9 cellular contexts compared by ENCODE assay signal in genomic region chr5:91212336-91213092, GRCh38.
A peak's percentile ranks its signal among the peaks of the same experiment; 100 is the strongest.
DNase-seq lines count a peak whose midpoint lies in the region; ATAC-seq and TF ChIP-seq lines count a peak whose summit lies in the region.
"Had no signal": no experiment of that assay in that cellular context is flagged by ENCODE, and none has a peak within 500 bp of the region (broad histone marks: within the 10 kb centered on the region; RNA-seq: fewer than 3 reads in every experiment).

No MANE protein-coding gene starts in this region.

- H3K4me1 Mint-ChIP-seq in CD8-positive, alpha-beta memory T cell, result no peaks in the 10 kb centered on the region

- no peaks in the 10 kb centered on the region for H3K27me3 ChIP-seq in CD8-positive, alpha-beta memory T cell (ENCODE audit: insufficient read depth, low read length, poor library complexity, severe bottlenecking)
- H3K27me3 ChIP-seq in RWPE2 (ENCODE audit: insufficient read depth, poor library complexity, severe bottlenecking), result no peaks in the 10 kb centered on the region
- H3K27me3 ChIP-seq in rectal smooth muscle tissue (ENCODE audit: control insufficient read depth, insufficient read depth, low read length), result no peaks in the 10 kb centered on the region

- peaks cover 4 to 20% of the 10 kb centered on the region in 2 donors for H3K27me3 Mint-ChIP-seq in CD8-positive, alpha-beta memory T cell

- DNase-seq in CD8-positive, alpha-beta memory T cell, result no peak
- DNase-seq in RWPE2 (ENCODE audit: low spot score) (no peak), fibroblast of villous mesenchyme (ENCODE audit: low read depth) (peak; percentile 95), NCI-H187 (lab: John Stamatoyannopoulos, UW) (no peak), DMS79 treated with DMSO at 0.1 percent for 48 hours (lab: John Stamatoyannopoulos, UW) (no peak)
- DNase-seq in stimulated activated naive CD4-positive, alpha-beta T cell (lab: John Stamatoyannopoulos, UW), result no peak
- DNase-seq: DMS53 had no signal

- no peak overlapping the region for H3K9ac ChIP-seq in rectal smooth muscle tissue (ENCODE audit: low read length)

- no peaks in the 10 kb centered on the region for H3K4me1 ChIP-seq in CD8-positive, alpha-beta memory T cell (ENCODE audit: insufficient read depth, low read length)
- H3K4me1 ChIP-seq in RWPE2 (ENCODE audit: insufficient read depth, poor library complexity, severe bottlenecking), result peaks cover 9% of the 10 kb centered on the region
- H3K4me1 ChIP-seq in rectal smooth muscle tissue (ENCODE audit: control insufficient read depth, insufficient read depth, low read length), result peaks cover 2% of the 10 kb centered on the region

- H3K4me3 Mint-ChIP-seq in CD8-positive, alpha-beta memory T cell, result no peak overlapping the region

- H3K27ac ChIP-seq in CD8-positive, alpha-beta memory T cell (ENCODE audit: low read depth, low read length), result peak overlapping the region; percentile 35
- H3K27ac ChIP-seq in RWPE2 (ENCODE audit: poor library complexity, severe bottlenecking), result peak overlapping the region; percentile 39
- H3K27ac ChIP-seq in rectal smooth muscle tissue (ENCODE audit: low read depth, low read length), result peak overlapping the region; percentile 21

- no peaks in the 10 kb centered on the region for H3K36me3 ChIP-seq in CD8-positive, alpha-beta memory T cell (ENCODE audit: insufficient read depth, low read length)
- H3K36me3 ChIP-seq in RWPE2 (ENCODE audit: low read depth), result no peaks in the 10 kb centered on the region
- no peaks in the 10 kb centered on the region for H3K36me3 ChIP-seq in rectal smooth muscle tissue (ENCODE audit: control insufficient read depth, insufficient read depth, low read length)

- CTCF ChIA-PET in CD8-positive, alpha-beta memory T cell (lab: Charles Lee), result interaction anchor here (2.8 kb wide), 1 partner anchor 172 kb away, joined by 14 read pairs; no protein-coding TSS in a partner anchor

- no peak for TF ChIP-seq CTCF in RWPE2 (IDR thresholded peaks at IDR 0.05; ENCODE audit: poor library complexity, severe bottlenecking)
- TF ChIP-seq CTCF in fibroblast of villous mesenchyme (IDR thresholded peaks at IDR 0.05; ENCODE audit: insufficient read depth, low read depth, low read length), result no peak

- ATAC-seq in RWPE2 (ENCODE audit: low read depth) (peak; percentile 73), HG03571 (IDR thresholded peaks at IDR 0.05; ENCODE audit: unreplicated experiment) (no peak)

- H3K36me3 Mint-ChIP-seq in CD8-positive, alpha-beta memory T cell, result no peaks in the 10 kb centered on the region

- H3K27ac Mint-ChIP-seq in CD8-positive, alpha-beta memory T cell, result no peak overlapping the region

- no peaks in the 10 kb centered on the region for H3K9me3 Mint-ChIP-seq in CD8-positive, alpha-beta memory T cell

- no peak overlapping the region for H3K4me3 ChIP-seq in CD8-positive, alpha-beta memory T cell (ENCODE audit: low read length)
- H3K4me3 ChIP-seq in RWPE2 (ENCODE audit: severe bottlenecking) (no peak overlapping the region), fibroblast of villous mesenchyme (ENCODE audit: low read depth, low read length) (no peak overlapping the region), rectal smooth muscle tissue (ENCODE audit: low read length) (no peak overlapping the region)

- POLR2A ChIA-PET in CD8-positive, alpha-beta memory T cell (lab: Charles Lee), result no interaction called here

- H3K9me3 ChIP-seq in CD8-positive, alpha-beta memory T cell (ENCODE audit: low read length), result no peaks in the 10 kb centered on the region
- H3K9me3 ChIP-seq in RWPE2 (ENCODE audit: severe bottlenecking), result no peaks in the 10 kb centered on the region
